21 cellular contexts compared by ENCODE assay signal in genomic region chrX:2387614-2388239, GRCh38.
A peak's percentile ranks its signal among the peaks of the same experiment; 100 is the strongest.
DNase-seq lines count a peak whose midpoint lies in the region; ATAC-seq and TF ChIP-seq lines count a peak whose summit lies in the region.
"Had no signal": no experiment of that assay in that cellular context is flagged by ENCODE, and none has a peak within 500 bp of the region (broad histone marks: within the 10 kb centered on the region; RNA-seq: fewer than 3 reads in every experiment).

No MANE protein-coding gene starts in this region.

- H3K27ac ChIP-seq in body of pancreas (peak overlapping the region in 1 of 4 donors; percentile 19), Karpas-422 (ENCODE audit: low read length) (no peak overlapping the region)
- H3K27ac ChIP-seq: neural progenitor cell, suprapubic skin, uterus, VCaP had no signal

- peaks cover 5 to 10% of the 10 kb centered on the region in 2 donors for H3K9me3 Mint-ChIP-seq in stimulated activated naive CD8-positive, alpha-beta T cell treated with anti-CD3 and anti-CD28 coated beads, Interleukin-15, amount 100 ng/mL, for 72 hours
- peaks cover 0 to 4% of the 10 kb centered on the region in 2 donors for H3K9me3 Mint-ChIP-seq in activated T-cell treated with anti-CD3 and anti-CD28 coated beads, Interleukin-2, amount 50 U/mL, for 72 hours

- no peak for TF ChIP-seq POLR2A in body of pancreas (IDR thresholded peaks at IDR 0.05)

- H3K36me3 Mint-ChIP-seq in activated T-cell treated with anti-CD3 and anti-CD28 coated beads, Interleukin-2, amount 50 U/mL, for 72 hours (ENCODE audit: insufficient read depth in 2 of 2), result peaks cover 10 to 12% of the 10 kb centered on the region in 2 donors

- intact Hi-C loops in body of pancreas (cut with DNase I), result no loop called here

- TF ChIP-seq CTCF in body of pancreas (IDR thresholded peaks at IDR 0.05), result no peak

- WGBS in body of pancreas, 2 donors, result 23 to 30% methylated on average over 6 of the region's 6 CpGs

- H3K27me3 ChIP-seq in body of pancreas (no peaks in the 10 kb centered on the region), Karpas-422 (ENCODE audit: low read length) (no peaks in the 10 kb centered on the region)
- H3K27me3 ChIP-seq: neural progenitor cell, suprapubic skin, uterus had no signal

- H3K27ac Mint-ChIP-seq in stimulated activated naive CD8-positive, alpha-beta T cell treated with anti-CD3 and anti-CD28 coated beads, Interleukin-15, amount 100 ng/mL, for 72 hours, result no peak overlapping the region
- no peak overlapping the region for H3K27ac Mint-ChIP-seq in activated T-cell treated with anti-CD3 and anti-CD28 coated beads, Interleukin-2, amount 50 U/mL, for 72 hours
- H3K27ac Mint-ChIP-seq: neural progenitor cell had no signal

- DNase-seq in stimulated activated naive CD8-positive, alpha-beta T cell treated with anti-CD3 and anti-CD28 coated beads, Interleukin-15, amount 100 ng/mL, for 72 hours, result no peak
- DNase-seq in stimulated activated naive CD8-positive, alpha-beta T cell treated with anti-CD3 and anti-CD28 coated beads, Interleukin-15, Interleukin-2, amounts not matched to agents 100 U/mL and 50 U/mL, for 24 hours, result no peak
- DNase-seq in body of pancreas, result peak in 3 of 4 donors; percentile 19 to 50 (median 36)
- peak; percentile 56 for DNase-seq in mucosa of gallbladder (ENCODE audit: low spot score)
- DNase-seq in DMS53 treated with DMSO at 0.1 percent for 48 hours (lab: John Stamatoyannopoulos, UW; ENCODE audit: unreplicated experiment), result no peak
- no peak for DNase-seq in activated T-cell treated with anti-CD3 and anti-CD28 coated beads, Interleukin-2, amount 50 U/mL, for 72 hours
- no peak for DNase-seq in Karpas-422
- DNase-seq: amygdala; CD8-positive, alpha-beta T cell; central memory CD4-positive, alpha-beta T cell; DMS79 treated with DMSO at 0.1 percent for 48 hours; KBM-7; NCI-H1048; NCI-H187 treated with DMSO at 0.1 percent for 48 hours; stimulated activated CD4-positive, alpha-beta T cell treated with anti-CD3 and anti-CD28 coated beads, Interleukin-15, amount 100 ng/mL, for 24 hours; uterus had no signal

- H3K27me3 Mint-ChIP-seq in stimulated activated naive CD8-positive, alpha-beta T cell treated with anti-CD3 and anti-CD28 coated beads, Interleukin-15, amount 100 ng/mL, for 72 hours, result no peaks in the 10 kb centered on the region
- no peaks in the 10 kb centered on the region for H3K27me3 Mint-ChIP-seq in activated T-cell treated with anti-CD3 and anti-CD28 coated beads, Interleukin-2, amount 50 U/mL, for 72 hours (ENCODE audit: low read depth)

- H3K4me2 ChIP-seq in Karpas-422 (ENCODE audit: low read depth, low read length, poor library complexity, severe bottlenecking), result no peak overlapping the region
- H3K4me2 ChIP-seq: neural progenitor cell had no signal

- H3K9me3 ChIP-seq in body of pancreas (no peaks in the 10 kb centered on the region), Karpas-422 (ENCODE audit: low read length) (peaks cover 8% of the 10 kb centered on the region)
- H3K9me3 ChIP-seq: suprapubic skin, uterus had no signal

- no peak overlapping the region for H2AFZ ChIP-seq in Karpas-422 (ENCODE audit: low read length)
- H2AFZ ChIP-seq: neural progenitor cell had no signal

- H3K4me1 ChIP-seq in body of pancreas (peaks cover 14% of the 10 kb centered on the region), Karpas-422 (ENCODE audit: low read length) (no peaks in the 10 kb centered on the region)
- H3K4me1 ChIP-seq: neural progenitor cell, uterus had no signal

- H3K79me2 ChIP-seq in Karpas-422 (ENCODE audit: low read length), result no peaks in the 10 kb centered on the region

- no peaks in the 10 kb centered on the region for H3K9me2 ChIP-seq in Karpas-422 (replicated peaks; ENCODE audit: insufficient read depth, low read length)

- peak; percentile 42 for ATAC-seq in stimulated activated naive CD8-positive, alpha-beta T cell treated with anti-CD3 and anti-CD28 coated beads, Interleukin-15, amount 100 ng/mL, for 72 hours
- no peak for ATAC-seq in stimulated activated naive CD8-positive, alpha-beta T cell treated with anti-CD3 and anti-CD28 coated beads, Interleukin-15, Interleukin-2, amounts not matched to agents 100 U/mL and 50 U/mL, for 24 hours
- ATAC-seq in body of pancreas, result peak; percentile 85
- ATAC-seq in GM19452 (IDR thresholded peaks at IDR 0.05; ENCODE audit: unreplicated experiment), result no peak
- ATAC-seq in activated T-cell treated with anti-CD3 and anti-CD28 coated beads, Interleukin-2, amount 50 U/mL, for 72 hours (replicated peaks in 1 of 2), result no peak
- ATAC-seq: CD8-positive, alpha-beta T cell had no signal

- no peak overlapping the region for H3K4me3 ChIP-seq in body of pancreas
- no peak overlapping the region for H3K4me3 ChIP-seq in Karpas-422 (ENCODE audit: low read length)
- H3K4me3 ChIP-seq: neural progenitor cell, suprapubic skin, uterus had no signal

- no peaks in the 10 kb centered on the region for H3K36me3 ChIP-seq in body of pancreas (replicated peaks in 1 of 2; ENCODE audit: insufficient read depth in 1 of 2, low read depth in 2 of 2)
- H3K36me3 ChIP-seq in Karpas-422 (ENCODE audit: insufficient read depth, low read length), result peaks cover 8% of the 10 kb centered on the region; the same call in 1 of the 2 replicates
- H3K36me3 ChIP-seq: uterus had no signal

- no peaks in the 10 kb centered on the region for H3K4me1 Mint-ChIP-seq in stimulated activated naive CD8-positive, alpha-beta T cell treated with anti-CD3 and anti-CD28 coated beads, Interleukin-15, amount 100 ng/mL, for 72 hours
- no peaks in the 10 kb centered on the region for H3K4me1 Mint-ChIP-seq in activated T-cell treated with anti-CD3 and anti-CD28 coated beads, Interleukin-2, amount 50 U/mL, for 72 hours (ENCODE audit: low read depth)
- H3K4me1 Mint-ChIP-seq: neural progenitor cell had no signal

- no peak overlapping the region for H3K4me3 Mint-ChIP-seq in stimulated activated naive CD8-positive, alpha-beta T cell treated with anti-CD3 and anti-CD28 coated beads, Interleukin-15, amount 100 ng/mL, for 72 hours
- no peak overlapping the region for H3K4me3 Mint-ChIP-seq in activated T-cell treated with anti-CD3 and anti-CD28 coated beads, Interleukin-2, amount 50 U/mL, for 72 hours
- H3K4me3 Mint-ChIP-seq: CD8-positive, alpha-beta T cell; neural progenitor cell; T-helper 1 cell treated with Interleukin-12 subunit alpha and Interleukin-12 subunit beta and Interleukin-4 antibody, amounts not matched to agents 30 μg/mL and 1 μg/mL, for 36 hours had no signal

- no peaks in the 10 kb centered on the region for H4K20me1 ChIP-seq in Karpas-422 (ENCODE audit: insufficient read depth, low read depth, low read length)

- no peak overlapping the region for H3K9ac ChIP-seq in Karpas-422 (ENCODE audit: low read length)
- H3K9ac ChIP-seq: neural progenitor cell had no signal

Comparison
In these comparisons a context has a peak if more than half of its experiments do, and no peak if none do; other contexts are left out.
1. ATAC-seq: peak in stimulated activated naive CD8-positive, alpha-beta T cell treated with anti-CD3 and anti-CD28 coated beads, Interleukin-15, amount 100 ng/mL, for 72 hours (single experiment) and body of pancreas (single experiment); none in stimulated activated naive CD8-positive, alpha-beta T cell treated with anti-CD3 and anti-CD28 coated beads, Interleukin-15, Interleukin-2, amounts not matched to agents 100 U/mL and 50 U/mL, for 24 hours (single experiment), GM19452 (single experiment) and activated T-cell treated with anti-CD3 and anti-CD28 coated beads, Interleukin-2, amount 50 U/mL, for 72 hours (0 of 2).
2. DNase-seq: peak in body of pancreas (3 of 4) and mucosa of gallbladder (single experiment); none in stimulated activated naive CD8-positive, alpha-beta T cell treated with anti-CD3 and anti-CD28 coated beads, Interleukin-15, amount 100 ng/mL, for 72 hours (0 of 2), stimulated activated naive CD8-positive, alpha-beta T cell treated with anti-CD3 and anti-CD28 coated beads, Interleukin-15, Interleukin-2, amounts not matched to agents 100 U/mL and 50 U/mL, for 24 hours (single experiment), DMS53 treated with DMSO at 0.1 percent for 48 hours (single experiment), activated T-cell treated with anti-CD3 and anti-CD28 coated beads, Interleukin-2, amount 50 U/mL, for 72 hours (0 of 2) and Karpas-422 (single experiment).